8 cellular contexts compared by ENCODE assay signal in genomic region chr22:49962012-49962750, GRCh38. TPM values are rescaled to one million over a fixed set of nuclear protein-coding genes. Genes with fewer than 3 reads are reported as not detected.
DNase-seq lines count a peak whose midpoint lies in the region; ATAC-seq, FAIRE-seq and TF ChIP-seq lines count a peak whose summit lies in the region.

No MANE protein-coding gene starts in this region.

- H3K9ac ChIP-seq in NT2/D1 (ENCODE audit: insufficient read length, low read depth) (peak overlapping the region; percentile 88), H1 (replicated peaks in 1 of 4; ENCODE audit: extremely low read depth in 1 of 4, low read depth in 3 of 4, low read length in 3 of 4) (peak overlapping the region in 3 of 4 experiments; percentile 29 to 72 (median 66); a peak in 5 of 7 replicates), mesenchymal stem cell (ENCODE audit: low read length) (peak overlapping the region; percentile 90)

- H3K79me2 ChIP-seq in H1 (ENCODE audit: control insufficient read depth in 1 of 2, insufficient read depth in 2 of 2, low read length in 2 of 2): peaks cover 0 to 19% of the 10 kb centered on the region in 2 experiments; a peak in 1 of 4 replicates

- H4K91ac ChIP-seq in H1 (replicated peaks; ENCODE audit: insufficient read length, low read length) (peak overlapping the region; percentile 96), mesenchymal stem cell (ENCODE audit: low read length) (peak overlapping the region; percentile 97)

- ATAC-seq in HG03175 (IDR thresholded peaks at IDR 0.05; ENCODE audit: unreplicated experiment): no peak

- POLR2A ChIA-PET in H1 (lab: Charles Lee; ENCODE audit: partially characterized antibody): interaction anchor here (0.6 to 2.6 kb wide), 5 partner anchors 10 to 69 kb away, joined by 3 to 10 read pairs (median 7); partner anchors contain the start of gene ALG12

- H2BK120ac ChIP-seq in H1 (replicated peaks; ENCODE audit: low read depth, low read length): no peak overlapping the region
- peak overlapping the region; percentile 86 for H2BK120ac ChIP-seq in mesenchymal stem cell (ENCODE audit: low read depth, low read length)

- peak overlapping the region; percentile 75 for H3K56ac ChIP-seq in H1 (replicated peaks; ENCODE audit: insufficient read length, low read depth, low read length)

- TF ChIP-seq EP300 in H1 (IDR thresholded peaks at IDR 0.05; ENCODE audit: borderline replicate concordance in 1 of 2, low read depth in 2 of 2, low read length in 2 of 2): peak; percentile 23 to 50; a peak in 1 of 3 replicates

- 27% methylated on average over 23 of the region's 70 CpGs; no CpG with 5 or more reads in 1 of the 2 experiments for WGBS in H1 (ENCODE audit: extremely low coverage in 1 of 2, insufficient coverage in 1 of 2, insufficient read length in 1 of 2, insufficient replicate concordance in 2 of 2, low coverage in 1 of 2, low lambda C conversion rate in 2 of 2, missing lambda C conversion rate in 1 of 2), 2 experiments
- WGBS in mesenchymal stem cell: 4% methylated on average over 43 of the region's 70 CpGs

- no peak overlapping the region for H2AFZ ChIP-seq in H1 (ENCODE audit: low read length)
- H2AFZ ChIP-seq in mesenchymal stem cell (ENCODE audit: low read depth, low read length): no peak overlapping the region

- peaks cover 13% of the 10 kb centered on the region; the same call in 1 of the 2 replicates for H3K23me2 ChIP-seq in H1 (ENCODE audit: low read depth, low read length)

- H2BK5ac ChIP-seq in H1 (ENCODE audit: low read depth, low read length): peak overlapping the region; percentile 83
- H2BK5ac ChIP-seq in mesenchymal stem cell (ENCODE audit: low read depth, low read length, poor library complexity, severe bottlenecking): peak overlapping the region; percentile 68

- CTCF ChIA-PET in H1 (lab: Charles Lee; ENCODE audit: partially characterized antibody): interaction anchor here (0.8 to 1.7 kb wide), 4 partner anchors 18 to 194 kb away, joined by 3 to 4 read pairs (median 4); no protein-coding TSS in a partner anchor

- H3K4me2 ChIP-seq in H1 (ENCODE audit: insufficient read depth in 1 of 2, low read depth in 2 of 2, low read length in 2 of 2) (peak overlapping the region; percentile 51 to 96), mesenchymal stem cell (ENCODE audit: low read length, poor library complexity, severe bottlenecking) (peak overlapping the region; percentile 95)

- H2BK15ac ChIP-seq in H1 (ENCODE audit: low read length) (no peak overlapping the region; the same call in 1 of the 2 replicates), mesenchymal stem cell (ENCODE audit: low read depth, poor library complexity, severe bottlenecking) (peak overlapping the region; percentile 91)

- H3K18ac ChIP-seq in H1 (ENCODE audit: extremely low read depth, low read length) (peak overlapping the region; percentile 60; the same call in 1 of the 2 replicates), mesenchymal stem cell (ENCODE audit: low read depth in 1 of 2, low read length in 2 of 2) (peak overlapping the region; percentile 85 to 97)

- H3K9me3 ChIP-seq in NT2/D1 (ENCODE audit: insufficient read depth, low read length): no peaks in the 10 kb centered on the region
- no peaks in the 10 kb centered on the region for H3K9me3 ChIP-seq in H1 (ENCODE audit: insufficient read depth in 2 of 2, low read depth in 1 of 2, low read length in 1 of 2)
- H3K9me3 ChIP-seq in mesenchymal stem cell (ENCODE audit: control insufficient read depth, low read length): no peaks in the 10 kb centered on the region

- peak overlapping the region; percentile 74 for H3K4me3 ChIP-seq in AG10803 (ENCODE audit: low read length)
- H3K4me3 ChIP-seq in NT2/D1 (ENCODE audit: insufficient read length, low read depth): peak overlapping the region; percentile 75
- peak overlapping the region; percentile 49 to 79 (median 74) for H3K4me3 ChIP-seq in H1 (ENCODE audit: extremely low read depth in 1 of 4, insufficient read depth in 2 of 4, low read depth in 3 of 4, low read length in 4 of 4)
- H3K4me3 ChIP-seq in mesenchymal stem cell (ENCODE audit: insufficient read depth in 1 of 2, low read depth in 1 of 2, low read length in 2 of 2): peak overlapping the region; percentile 79 to 91

- H3K4me1 ChIP-seq in NT2/D1 (ENCODE audit: insufficient read depth, insufficient read length) (peaks cover 14% of the 10 kb centered on the region), H1 (replicated peaks in 1 of 4; ENCODE audit: control insufficient read depth in 3 of 4, insufficient read depth in 4 of 4, low read length in 3 of 4) (peaks cover 0 to 27% (median 13%) of the 10 kb centered on the region in 4 experiments; a peak in 5 of 7 replicates), mesenchymal stem cell (ENCODE audit: control insufficient read depth, insufficient read depth, low read depth, low read length) (peaks cover 60% of the 10 kb centered on the region)

- H3K27me3 ChIP-seq in NT2/D1 (ENCODE audit: insufficient read depth, insufficient read length): peaks cover 3% of the 10 kb centered on the region
- peaks cover 0 to 12% (median 6%) of the 10 kb centered on the region in 4 experiments; a peak in 6 of 7 replicates for H3K27me3 ChIP-seq in H1 (replicated peaks in 1 of 4; ENCODE audit: control insufficient read depth in 3 of 4, extremely low read depth in 1 of 4, insufficient read depth in 3 of 4, low read length in 3 of 4)
- H3K27me3 ChIP-seq in mesenchymal stem cell (ENCODE audit: control insufficient read depth in 1 of 2, insufficient read depth in 1 of 2, low read length in 2 of 2): no peaks in the 10 kb centered on the region

- H4K5ac ChIP-seq in H1 (ENCODE audit: insufficient read length, low read depth, low read length): peak overlapping the region; percentile 34

- H2AK5ac ChIP-seq in H1 (ENCODE audit: low read depth, low read length) (no peak overlapping the region), mesenchymal stem cell (ENCODE audit: low read length, severe bottlenecking) (peak overlapping the region; percentile 66)

- no peak overlapping the region for H2BK20ac ChIP-seq in H1 (ENCODE audit: low read length)

- H3K79me1 ChIP-seq in H1 (ENCODE audit: low read depth, low read length) (0 out of 2 replicates have a peak, but pooled peaks cover 2% of the 10 kb centered on the region), mesenchymal stem cell (replicated peaks; ENCODE audit: low read length, poor library complexity, severe bottlenecking) (peaks cover 29% of the 10 kb centered on the region)

- H4K8ac ChIP-seq in H1 (ENCODE audit: extremely low read depth, insufficient read depth, low read length): peak overlapping the region; percentile 81
- H4K8ac ChIP-seq in mesenchymal stem cell (ENCODE audit: low read length): peak overlapping the region; percentile 93

- no peak; the same call in 1 of the 2 replicates for TF ChIP-seq CTCF in AG10803 (conservative IDR thresholded peaks at IDR 0.05; ENCODE audit: low read length)
- TF ChIP-seq CTCF in H1 (IDR thresholded peaks at IDR 0.05; ENCODE audit: control extremely low read depth in 1 of 3, insufficient read depth in 1 of 3, low read depth in 1 of 3, low read length in 3 of 3): peak in 1 of 3 experiments; percentile 5; a peak in 1 of 4 replicates

- H3K27ac ChIP-seq in H1 (ENCODE audit: low read depth, low read length) (peak overlapping the region; percentile 79), mesenchymal stem cell (ENCODE audit: low read length, poor library complexity, severe bottlenecking) (peak overlapping the region; percentile 76)

- H4K20me1 ChIP-seq in H1 (replicated peaks in 1 of 2; ENCODE audit: control insufficient read depth in 1 of 2, insufficient read depth in 2 of 2, low read length in 2 of 2): peaks cover 16 to 20% of the 10 kb centered on the region in 2 experiments

- H3K23ac ChIP-seq in H1 (ENCODE audit: insufficient read length): no peak overlapping the region
- peak overlapping the region in 1 of 2 experiments; percentile 98 for H3K23ac ChIP-seq in mesenchymal stem cell (ENCODE audit: low read length in 2 of 2)

- H3K36me3 ChIP-seq in NT2/D1 (ENCODE audit: insufficient read depth, insufficient read length, low read length) (peaks cover 27% of the 10 kb centered on the region), H1 (ENCODE audit: control insufficient read depth in 2 of 4, insufficient read depth in 4 of 4, low read length in 3 of 4) (peaks cover 8 to 18% (median 12%) of the 10 kb centered on the region in 4 experiments; a peak in 6 of 8 replicates), mesenchymal stem cell (ENCODE audit: control insufficient read depth in 1 of 2, insufficient read depth in 2 of 2, low read depth in 1 of 2, low read length in 2 of 2) (peaks cover 19 to 46% of the 10 kb centered on the region in 2 experiments)

- H2BK12ac ChIP-seq in H1 (ENCODE audit: low read depth, low read length) (peak overlapping the region; percentile 75; the same call in 1 of the 2 replicates), mesenchymal stem cell (ENCODE audit: low read length in 2 of 2) (peak overlapping the region; percentile 87 to 96)

- H3K4ac ChIP-seq in H1 (replicated peaks; ENCODE audit: insufficient read length, low read depth, low read length) (no peak overlapping the region), mesenchymal stem cell (ENCODE audit: low read depth in 1 of 2, low read length in 2 of 2) (peak overlapping the region; percentile 94 to 98)

- no peak for TF ChIP-seq RAD21 in H1 (IDR thresholded peaks at IDR 0.05 in 1 of 2, conservative IDR thresholded peaks at IDR 0.05 in 1 of 2; ENCODE audit: low read depth in 2 of 2, low read length in 2 of 2)

- FAIRE-seq in H54 (lab: Jason Lieb, UNC) (no peak), H1 (lab: Jason Lieb, UNC) (no peak)

- TF ChIP-seq POLR2A in H54 (IDR thresholded peaks at IDR 0.05; ENCODE audit: low read depth, low read length) (0 out of 2 replicates have a peak, but pooled peaks have one; percentile 19), H1 (IDR thresholded peaks at IDR 0.05; ENCODE audit: control extremely low read depth in 1 of 2, low read depth in 2 of 2, low read length in 2 of 2) (peak in 1 of 2 experiments; percentile 54; a peak in 2 of 3 replicates)

- DNase-seq in AG10803 (ENCODE audit: low read depth) (peak; percentile 89), H54 (ENCODE audit: insufficient read length, low spot score) (peak; percentile 86), NT2/D1 (ENCODE audit: low read depth, low spot score) (peak; percentile 38), H1 (ENCODE audit: low read depth in 1 of 2, low spot score in 2 of 2) (peak in 1 of 2 experiments; percentile 77), mesenchymal stem cell (peak; percentile 96)
- peak; percentile 80 for DNase-seq in activated CD8-positive, alpha-beta memory T cell treated with anti-CD3 and anti-CD28 coated beads, Interleukin-2, amount 50 U/mL, for 24 hours (ENCODE audit: extremely low read depth)
- peak; percentile 81 to 87 (median 82) for DNase-seq in stimulated activated CD4-positive, alpha-beta T cell treated with anti-CD3 and anti-CD28 coated beads, TNF-alpha, amount 100 ng/mL, for 4 hours (ENCODE audit: low read depth in 3 of 3)

- H3K14ac ChIP-seq in H1 (ENCODE audit: insufficient read length): no peak overlapping the region
- peak overlapping the region in 1 of 2 experiments; percentile 94 for H3K14ac ChIP-seq in mesenchymal stem cell (ENCODE audit: low read length in 2 of 2)

RNA-seq across cellular contexts. Expression of gene PIM3, which starts 1.6 kb away (rescaled TPM):
- 30.0 and 31.2 TPM in 2 replicates for total RNA-seq in H1 (2021; fragmentation: NEBNext Ultra II Directional; extraction: Animal tissue kit (Norgen Biotek cat#: 25700))
- 22.6 and 40.2 TPM in 2 replicates for polyA plus RNA-seq in H1 (2011; rRNA removed)
- polyA plus RNA-seq in H1 (2011; cell fraction: cytosol; rRNA removed): 20.5 TPM
- polyA plus RNA-seq in H1 (2011; cell fraction: nucleus; rRNA removed): 43.4 TPM
- 16.0 to 28.8 TPM (median 24.5 TPM) in 4 replicates for polyA plus RNA-seq in H1 (2012, experiment 1 of 2)
- polyA plus RNA-seq in H1 (2012, experiment 2 of 2): 23.8 TPM
- 20.9 TPM for polyA plus RNA-seq in H1 (2013, experiment 1 of 2)
- 21.1 TPM for polyA plus RNA-seq in H1 (2013, experiment 2 of 2)
- polyA minus RNA-seq in H1 (2011; rRNA and poly(A)+ RNA removed): 3.8 and 3.9 TPM in 2 replicates
- 17.7 TPM for polyA minus RNA-seq in H1 (2011; cell fraction: cytosol; rRNA and poly(A)+ RNA removed)
- 20.5 TPM for polyA minus RNA-seq in H1 (2011; cell fraction: nucleus; rRNA and poly(A)+ RNA removed)
- 18.5 TPM for polyA plus RNA-seq in mesenchymal stem cell (2013, experiment 1 of 2)
- 17.6 TPM for polyA plus RNA-seq in mesenchymal stem cell (2013, experiment 2 of 2)

RNA-seq across cellular contexts. Expression of gene CRELD2, which starts 43.7 kb away (rescaled TPM):
- total RNA-seq in H1 (2021; fragmentation: NEBNext Ultra II Directional; extraction: Animal tissue kit (Norgen Biotek cat#: 25700)): 36.6 and 39.4 TPM in 2 replicates
- 24.5 and 34.3 TPM in 2 replicates for polyA plus RNA-seq in H1 (2011; rRNA removed)
- 35.6 TPM for polyA plus RNA-seq in H1 (2011; cell fraction: cytosol; rRNA removed)
- 52.5 TPM for polyA plus RNA-seq in H1 (2011; cell fraction: nucleus; rRNA removed)
- polyA plus RNA-seq in H1 (2012, experiment 1 of 2): 19.3 to 35.8 TPM (median 34.6 TPM) in 4 replicates
- 23.7 TPM for polyA plus RNA-seq in H1 (2012, experiment 2 of 2)
- 24.9 TPM for polyA plus RNA-seq in H1 (2013, experiment 1 of 2)
- polyA plus RNA-seq in H1 (2013, experiment 2 of 2): 26.3 TPM
- 6.1 and 8.2 TPM in 2 replicates for polyA minus RNA-seq in H1 (2011; rRNA and poly(A)+ RNA removed)
- polyA minus RNA-seq in H1 (2011; cell fraction: cytosol; rRNA and poly(A)+ RNA removed): 8.7 TPM
- polyA minus RNA-seq in H1 (2011; cell fraction: nucleus; rRNA and poly(A)+ RNA removed): 8.0 TPM
- 37.9 TPM for polyA plus RNA-seq in mesenchymal stem cell (2013, experiment 1 of 2)
- 35.8 TPM for polyA plus RNA-seq in mesenchymal stem cell (2013, experiment 2 of 2)

RNA-seq across cellular contexts. Expression of gene ALG12, which starts 43.9 kb away (rescaled TPM):
- 22.5 and 25.0 TPM in 2 replicates for total RNA-seq in H1 (2021; fragmentation: NEBNext Ultra II Directional; extraction: Animal tissue kit (Norgen Biotek cat#: 25700))
- 13.4 and 24.1 TPM in 2 replicates for polyA plus RNA-seq in H1 (2011; rRNA removed)
- polyA plus RNA-seq in H1 (2011; cell fraction: cytosol; rRNA removed): 16.1 TPM
- 28.5 TPM for polyA plus RNA-seq in H1 (2011; cell fraction: nucleus; rRNA removed)
- 14.6 to 25.7 TPM (median 22.3 TPM) in 4 replicates for polyA plus RNA-seq in H1 (2012, experiment 1 of 2)
- 19.9 TPM for polyA plus RNA-seq in H1 (2012, experiment 2 of 2)
- polyA plus RNA-seq in H1 (2013, experiment 1 of 2): 23.8 TPM
- polyA plus RNA-seq in H1 (2013, experiment 2 of 2): 25.7 TPM
- 20.3 and 23.2 TPM in 2 replicates for polyA minus RNA-seq in H1 (2011; rRNA and poly(A)+ RNA removed)
- 11.2 TPM for polyA minus RNA-seq in H1 (2011; cell fraction: cytosol; rRNA and poly(A)+ RNA removed)
- polyA minus RNA-seq in H1 (2011; cell fraction: nucleus; rRNA and poly(A)+ RNA removed): 7.9 TPM
- 20.9 TPM for polyA plus RNA-seq in mesenchymal stem cell (2013, experiment 1 of 2)
- 21.2 TPM for polyA plus RNA-seq in mesenchymal stem cell (2013, experiment 2 of 2)

RNA-seq across cellular contexts. Expression of gene IL17REL, which starts 50.4 kb away (rescaled TPM):
- total RNA-seq in H1 (2021; fragmentation: NEBNext Ultra II Directional; extraction: Animal tissue kit (Norgen Biotek cat#: 25700)): 0.08 and 0.20 TPM in 2 replicates
- polyA plus RNA-seq in H1 (2011; rRNA removed): 0.15 and 0.17 TPM in 2 replicates
- polyA plus RNA-seq in H1 (2011; cell fraction: cytosol; rRNA removed): 0.18 TPM
- 0.63 TPM for polyA plus RNA-seq in H1 (2011; cell fraction: nucleus; rRNA removed)
- 0.10 to 0.20 TPM (median 0.13 TPM) in 4 replicates for polyA plus RNA-seq in H1 (2012, experiment 1 of 2)
- polyA plus RNA-seq in H1 (2012, experiment 2 of 2): not detected
- 0.04 TPM for polyA plus RNA-seq in H1 (2013, experiment 1 of 2)
- polyA plus RNA-seq in H1 (2013, experiment 2 of 2): 0.02 TPM
- 0.06 and 0.12 TPM in 2 replicates for polyA minus RNA-seq in H1 (2011; rRNA and poly(A)+ RNA removed)
- polyA minus RNA-seq in H1 (2011; cell fraction: cytosol; rRNA and poly(A)+ RNA removed): 0.29 TPM
- 0.90 TPM for polyA minus RNA-seq in H1 (2011; cell fraction: nucleus; rRNA and poly(A)+ RNA removed)
- 0.06 TPM for polyA plus RNA-seq in mesenchymal stem cell (2013, experiment 1 of 2)
- 0.08 TPM for polyA plus RNA-seq in mesenchymal stem cell (2013, experiment 2 of 2)
